In genomic region chr3:188153498-188153948, GRCh38 we compare ENCODE assay signal across 1 cellular context.
TF ChIP-seq lines count a peak whose summit lies in the region.

No MANE protein-coding gene starts in this region.

TF ChIP-seq in HepG2, 621 proteins besides CTCF, POLR2A, EP300 and RAD21 (continued from another document and continues in another):
- TF ChIP-seq USF2 (IDR thresholded peaks at IDR 0.05; ENCODE audit: low read depth, low read length) = no peak
- peak; percentile 37; the same call in 1 of the 2 replicates for TF ChIP-seq USF2 (CRISPR knock-in tag; IDR thresholded peaks at IDR 0.05; ENCODE audit: borderline replicate concordance)
- 0 out of 2 replicates have a peak, but pooled peaks have one; percentile 15 for TF ChIP-seq SIX4 (CRISPR knock-in tag; IDR thresholded peaks at IDR 0.05)
- TF ChIP-seq SALL1 (CRISPR knock-in tag; IDR thresholded peaks at IDR 0.05) = peak; percentile 65; the same call in 1 of the 2 replicates
- TF ChIP-seq ZNF687 (CRISPR knock-in tag; IDR thresholded peaks at IDR 0.05) = peak; percentile 83
- TF ChIP-seq ZNF232 (CRISPR knock-in tag; IDR thresholded peaks at IDR 0.05; ENCODE audit: borderline replicate concordance) = peak; percentile 48; the same call in 1 of the 2 replicates
- 0 out of 2 replicates have a peak, but pooled peaks have one; percentile 21 for TF ChIP-seq MYC (CRISPR knock-in tag; IDR thresholded peaks at IDR 0.05; ENCODE audit: borderline replicate concordance)
- peak; percentile 46; the same call in 1 of the 2 replicates for TF ChIP-seq CSRNP1 (CRISPR knock-in tag; IDR thresholded peaks at IDR 0.05)
- peak; percentile 87 for TF ChIP-seq ZNF281 (CRISPR knock-in tag; IDR thresholded peaks at IDR 0.05; ENCODE audit: borderline replicate concordance)
- TF ChIP-seq ATF2 (CRISPR knock-in tag; IDR thresholded peaks at IDR 0.05) = peak; percentile 70
- peak; percentile 30; the same call in 1 of the 2 replicates for TF ChIP-seq ATF7 (IDR thresholded peaks at IDR 0.05)
- no peak for TF ChIP-seq ATF7 (CRISPR knock-in tag; IDR thresholded peaks at IDR 0.05)
- TF ChIP-seq PPARG (CRISPR knock-in tag; conservative IDR thresholded peaks at IDR 0.05) = 0 out of 2 replicates have a peak, but pooled peaks have one; percentile 21
- peak; percentile 7; the same call in 1 of the 2 replicates for TF ChIP-seq ZGPAT (CRISPR knock-in tag; IDR thresholded peaks at IDR 0.05)
- no peak for TF ChIP-seq ZNF646 (CRISPR knock-in tag; IDR thresholded peaks at IDR 0.05)
- TF ChIP-seq HNF4A (CRISPR knock-in tag; IDR thresholded peaks at IDR 0.05) = peak; percentile 37; the same call in 1 of the 2 replicates
- peak; percentile 75 for TF ChIP-seq MAX (IDR thresholded peaks at IDR 0.05)
- TF ChIP-seq ZFP90 (CRISPR knock-in tag; IDR thresholded peaks at IDR 0.05; ENCODE audit: borderline replicate concordance) = peak; percentile 32; the same call in 1 of the 2 replicates
- 0 out of 2 replicates have a peak, but pooled peaks have one; percentile 32 for TF ChIP-seq HDAC2 (CRISPR knock-in tag; IDR thresholded peaks at IDR 0.05)
- TF ChIP-seq JUNB (CRISPR knock-in tag; IDR thresholded peaks at IDR 0.05; ENCODE audit: borderline replicate concordance) = peak; percentile 51; the same call in 1 of the 2 replicates
- peak; percentile 76; the same call in 1 of the 2 replicates for TF ChIP-seq TFDP1 (CRISPR knock-in tag; IDR thresholded peaks at IDR 0.05; ENCODE audit: borderline replicate concordance)
- 0 out of 2 replicates have a peak, but pooled peaks have one; percentile 30 for TF ChIP-seq ZFP82 (CRISPR knock-in tag; IDR thresholded peaks at IDR 0.05; ENCODE audit: borderline replicate concordance)
- TF ChIP-seq SOX13 (IDR thresholded peaks at IDR 0.05) = no peak
- peak in 1 of 2 experiments; percentile 22; a peak in 1 of 4 replicates for TF ChIP-seq SOX13 (CRISPR knock-in tag; conservative IDR thresholded peaks at IDR 0.05 in 1 of 2, IDR thresholded peaks at IDR 0.05 in 1 of 2)
- peak; percentile 13; the same call in 1 of the 2 replicates for TF ChIP-seq ZBTB33 (CRISPR knock-in tag; IDR thresholded peaks at IDR 0.05)
- no peak for TF ChIP-seq SMC3 (IDR thresholded peaks at IDR 0.05; ENCODE audit: low read length)
